Comparison of ENCODE assay signal across 22 cellular contexts in the genomic region with DNA sequence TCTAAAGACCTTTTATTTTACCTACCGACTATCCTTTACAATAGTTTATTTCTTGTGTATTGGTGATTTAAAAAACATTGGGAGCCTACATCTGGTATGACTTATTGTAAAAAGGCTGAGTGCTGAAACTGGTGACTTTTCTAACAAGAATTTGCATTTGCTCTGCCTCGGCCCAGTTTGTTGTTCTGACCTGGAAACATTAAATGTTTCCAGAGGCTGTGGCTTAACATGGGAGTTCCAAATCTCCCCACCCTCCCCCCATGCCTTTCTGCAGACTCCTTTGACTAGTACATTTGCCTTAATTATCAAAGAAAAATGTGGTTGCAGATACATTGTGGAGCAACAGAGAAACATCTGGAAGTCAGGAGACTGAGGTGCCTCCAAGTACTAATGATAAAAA. TPM values are rescaled to one million over a fixed set of nuclear protein-coding genes. Genes with fewer than 3 reads are reported as not detected.
DNase-seq lines count a peak whose midpoint lies in the region; ATAC-seq and TF ChIP-seq lines count a peak whose summit lies in the region.
"Had no signal": no experiment of that assay in that cellular context is flagged by ENCODE, and none has a peak within 500 bp of the region (broad histone marks: within the 10 kb centered on the region; RNA-seq: fewer than 3 reads in every experiment).

No MANE protein-coding gene starts in this region.

- H3K27ac ChIP-seq in GM23248: peak overlapping the region; percentile 68
- H3K27ac ChIP-seq in GM23338 (ENCODE audit: low read depth): no peak overlapping the region
- H3K27ac ChIP-seq: 22Rv1, adrenal gland, tibial nerve had no signal

- no peak for TF ChIP-seq CTCF in AG04449 (IDR thresholded peaks at IDR 0.05; ENCODE audit: insufficient read depth, low read length, missing control alignments)
- TF ChIP-seq CTCF in astrocyte of the spinal cord (IDR thresholded peaks at IDR 0.05; ENCODE audit: low read depth, low read length): no peak
- TF ChIP-seq CTCF in GM23338 (conservative IDR thresholded peaks at IDR 0.05; ENCODE audit: low read depth in 2 of 2): no peak

- DNase-seq in AG04449 (ENCODE audit: low read depth, low spot score) (peak; percentile 50), GM23248 (peak; percentile 87), astrocyte of the spinal cord (ENCODE audit: low read depth, low spot score) (peak; percentile 65), fibroblast of the conjunctiva (ENCODE audit: low read depth) (peak; percentile 88), pons (ENCODE audit: low spot score) (no peak), NCI-H345 (lab: John Stamatoyannopoulos, UW) (no peak), GM23338 (ENCODE audit: low spot score) (no peak), nucleus accumbens (lab: John Stamatoyannopoulos, UW) (no peak)
- DNase-seq: activated B cell treated with CpG ODN at 0.5 μM for 24 hours; activated CD4-positive, alpha-beta T cell treated with anti-CD3 and anti-CD28 coated beads, Interleukin-2, amount 50 U/mL, for 48 hours; activated effector memory CD4-positive, alpha-beta T cell treated with anti-CD3 and anti-CD28 coated beads, Interleukin-2, amount 50 U/mL, for 16 hours; adrenal gland; central memory CD4-positive, alpha-beta T cell; midbrain; NCI-H1092 treated with DMSO at 0.1 percent for 48 hours; NCI-H2029 treated with DMSO at 0.1 percent for 48 hours; NCI-H524; stimulated activated CD4-positive, alpha-beta T cell treated with anti-CD3 and anti-CD28 coated beads, Interleukin-4, amount 100 ng/mL, for 1 hour; stimulated activated naive CD8-positive, alpha-beta T cell treated with anti-CD3 and anti-CD28 coated beads, Interleukin-15, Interleukin-2, amounts not matched to agents 100 U/mL and 50 U/mL, for 24 hours had no signal

- peaks cover 25% of the 10 kb centered on the region for H3K4me1 ChIP-seq in GM23248 (ENCODE audit: insufficient read depth)
- H3K4me1 ChIP-seq in GM23338 (ENCODE audit: insufficient read depth): peaks cover 34% of the 10 kb centered on the region
- H3K4me1 ChIP-seq: adrenal gland, tibial nerve had no signal

- H3K36me3 Mint-ChIP-seq in GM23338 (ENCODE audit: low read depth): peaks cover 17% of the 10 kb centered on the region; the same call in 2 of the 3 replicates

- peak overlapping the region; percentile 8; the same call in 1 of the 2 replicates for H3K9ac ChIP-seq in GM23248

- H3K36me3 ChIP-seq in GM23248 (ENCODE audit: low read depth) (no peaks in the 10 kb centered on the region), GM23338 (ENCODE audit: insufficient read depth) (peaks cover 12% of the 10 kb centered on the region; the same call in 1 of the 2 replicates)
- H3K36me3 ChIP-seq: adrenal gland, tibial nerve had no signal

- H3F3A ChIP-seq in GM23248 (ENCODE audit: insufficient read depth) (peaks cover 30% of the 10 kb centered on the region), GM23338 (replicated peaks; ENCODE audit: low read depth) (no peaks in the 10 kb centered on the region; the same call in 1 of the 2 replicates)

- no peak overlapping the region for H3K4me3 Mint-ChIP-seq in GM23338
- H3K4me3 Mint-ChIP-seq: activated B cell treated with CpG ODN at 0.5 μM for 24 hours had no signal

- no peaks in the 10 kb centered on the region; the same call in 1 of the 2 replicates for H3K9me2 ChIP-seq in GM23248 (ENCODE audit: insufficient read depth)
- H3K9me2 ChIP-seq in GM23338 (ENCODE audit: insufficient read depth): no peaks in the 10 kb centered on the region

- no peaks in the 10 kb centered on the region for H3K27me3 Mint-ChIP-seq in GM23338 (ENCODE audit: insufficient read depth, low read depth, poor library complexity)
- H3K27me3 Mint-ChIP-seq: activated B cell treated with CpG ODN at 0.5 μM for 24 hours had no signal

- H3K9me3 ChIP-seq in GM23248 (ENCODE audit: low read depth): no peaks in the 10 kb centered on the region
- H3K9me3 ChIP-seq: adrenal gland, tibial nerve had no signal

- H3K4me1 Mint-ChIP-seq in GM23338: peaks cover 29% of the 10 kb centered on the region
- H3K4me1 Mint-ChIP-seq: activated B cell treated with CpG ODN at 0.5 μM for 24 hours had no signal

- H4K20me1 ChIP-seq in GM23248 (ENCODE audit: insufficient read depth) (no peaks in the 10 kb centered on the region), GM23338 (replicated peaks; ENCODE audit: insufficient read depth) (no peaks in the 10 kb centered on the region)

- H3K79me2 ChIP-seq in GM23248 (ENCODE audit: insufficient read depth) (no peaks in the 10 kb centered on the region), GM23338 (replicated peaks; ENCODE audit: insufficient read depth) (no peaks in the 10 kb centered on the region)

- no peak overlapping the region for H3K27ac Mint-ChIP-seq in GM23338
- H3K27ac Mint-ChIP-seq: activated B cell treated with CpG ODN at 0.5 μM for 24 hours had no signal

- H3K4me3 ChIP-seq in AG04449 (ENCODE audit: low read depth, low read length) (no peak overlapping the region), GM23248 (peak overlapping the region; percentile 5; the same call in 1 of the 2 replicates), astrocyte of the spinal cord (ENCODE audit: low read depth, low read length) (no peak overlapping the region), GM23338 (no peak overlapping the region)
- H3K4me3 ChIP-seq: adrenal gland, GM12878, tibial nerve had no signal

- in situ Hi-C loops in GM23248 (cut with MboI) (loop anchor here (25.0 kb wide), 1 partner anchor 978 kb away; no protein-coding TSS in a partner anchor), astrocyte of the spinal cord (cut with HindIII; ENCODE audit: low sequenced_read_pairs) (no loop called here)

- H3K27me3 ChIP-seq in GM23248 (replicated peaks; ENCODE audit: insufficient read depth) (no peaks in the 10 kb centered on the region), GM23338 (ENCODE audit: insufficient read depth) (no peaks in the 10 kb centered on the region)
- H3K27me3 ChIP-seq: adrenal gland, tibial nerve had no signal

- CTCF ChIA-PET in AG04449 (lab: Yijun Ruan, JAX): no interaction called here

- H2AFZ ChIP-seq in GM23248 (no peak overlapping the region), GM23338 (no peak overlapping the region)

- POLR2A ChIA-PET in AG04449 (lab: Yijun Ruan, JAX): no interaction called here

- 3 to 5% methylated on average over 2 of the region's 2 CpGs for WGBS in GM23248 (ENCODE audit: low coverage in 1 of 2, low lambda C conversion rate in 2 of 2, missing lambda C conversion rate in 2 of 2), 2 experiments

- H3K4me2 ChIP-seq in GM23248 (ENCODE audit: unreplicated experiment) (peak overlapping the region; percentile 79), GM23338 (no peak overlapping the region)

- H3K9me3 Mint-ChIP-seq in GM23338: peaks cover 19% of the 10 kb centered on the region; the same call in 2 of the 3 replicates
- H3K9me3 Mint-ChIP-seq: activated B cell treated with CpG ODN at 0.5 μM for 24 hours had no signal

- no peak for ATAC-seq in GM23338
- ATAC-seq: GM12878; stimulated activated naive CD8-positive, alpha-beta T cell treated with anti-CD3 and anti-CD28 coated beads, Interleukin-15, Interleukin-2, amounts not matched to agents 100 U/mL and 50 U/mL, for 24 hours had no signal

TF ChIP-seq in GM23338, 12 proteins besides CTCF, POLR2A, EP300 and RAD21 (continues in another document):
- TF ChIP-seq NANOG (IDR thresholded peaks at IDR 0.05; ENCODE audit: borderline replicate concordance): no peak
- TF ChIP-seq ZNF114 (CRISPR knock-in tag; IDR thresholded peaks at IDR 0.05): no peak
- no peak for TF ChIP-seq ZNF331 (CRISPR knock-in tag; IDR thresholded peaks at IDR 0.05; ENCODE audit: low read depth)
- no peak for TF ChIP-seq JUNB (IDR thresholded peaks at IDR 0.05; ENCODE audit: unreplicated experiment)
- no peak for TF ChIP-seq EZH2 (IDR thresholded peaks at IDR 0.05; ENCODE audit: low read depth, unreplicated experiment)
- TF ChIP-seq EZH2phosphoT487 (IDR thresholded peaks at IDR 0.05; ENCODE audit: unreplicated experiment): no peak
- TF ChIP-seq STAT1 (IDR thresholded peaks at IDR 0.05; ENCODE audit: unreplicated experiment): no peak
- no peak for TF ChIP-seq CREB1 (CRISPR knock-in tag; IDR thresholded peaks at IDR 0.05; ENCODE audit: low read depth)
- TF ChIP-seq, protein P1, sequence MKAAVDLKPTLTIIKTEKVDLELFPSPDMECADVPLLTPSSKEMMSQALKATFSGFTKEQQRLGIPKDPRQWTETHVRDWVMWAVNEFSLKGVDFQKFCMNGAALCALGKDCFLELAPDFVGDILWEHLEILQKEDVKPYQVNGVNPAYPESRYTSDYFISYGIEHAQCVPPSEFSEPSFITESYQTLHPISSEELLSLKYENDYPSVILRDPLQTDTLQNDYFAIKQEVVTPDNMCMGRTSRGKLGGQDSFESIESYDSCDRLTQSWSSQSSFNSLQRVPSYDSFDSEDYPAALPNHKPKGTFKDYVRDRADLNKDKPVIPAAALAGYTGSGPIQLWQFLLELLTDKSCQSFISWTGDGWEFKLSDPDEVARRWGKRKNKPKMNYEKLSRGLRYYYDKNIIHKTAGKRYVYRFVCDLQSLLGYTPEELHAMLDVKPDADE (IDR thresholded peaks at IDR 0.05): no peak

RNA-seq across cellular contexts. Expression of a gene that starts 39.8 kb away (rescaled TPM):
- total RNA-seq in GM23248 (2014; rRNA removed; shearing (Covaris generic)): 80.4 and 84.4 TPM in 2 replicates
- 108 and 113 TPM in 2 replicates for polyA plus RNA-seq in GM23248 (2016; fragmentation: Nextera tagmentation; extraction: Ambion mirVana)
- 79.9 and 90.3 TPM in 2 replicates for total RNA-seq in GM23338 (2014; rRNA removed; shearing (Covaris generic))
- polyA plus RNA-seq in GM23338 (2016; fragmentation: Nextera tagmentation; extraction: Ambion mirVana): 62.5 and 67.7 TPM in 2 replicates

Comparison
In these comparisons a context has a peak if more than half of its experiments do, and no peak if none do; other contexts are left out.
1. DNase-seq: peak in AG04449 (single experiment), GM23248 (single experiment), astrocyte of the spinal cord (single experiment) and fibroblast of the conjunctiva (single experiment); none in pons (single experiment), NCI-H345 (single experiment), GM23338 (single experiment) and nucleus accumbens (0 of 56).